In genomic region chr5:173396311-173396993, GRCh38 we compare ENCODE assay signal across 11 cellular contexts.
A peak's percentile ranks its signal among the peaks of the same experiment; 100 is the strongest.
DNase-seq lines count a peak whose midpoint lies in the region; ATAC-seq and TF ChIP-seq lines count a peak whose summit lies in the region.
"Had no signal": no experiment of that assay in that cellular context is flagged by ENCODE, and none has a peak within 500 bp of the region (broad histone marks: within the 10 kb centered on the region; RNA-seq: fewer than 3 reads in every experiment).

No MANE protein-coding gene starts in this region.

- H3K36me3 ChIP-seq in fibroblast of lung (ENCODE audit: control insufficient read depth, insufficient read depth, low read length) = no peaks in the 10 kb centered on the region
- H3K36me3 ChIP-seq: tibial nerve had no signal

- no peaks in the 10 kb centered on the region for H4K20me1 ChIP-seq in fibroblast of lung (ENCODE audit: control insufficient read depth, extremely low read depth, insufficient read depth, low read length)

- H3K27ac Mint-ChIP-seq in progenitor cell of endocrine pancreas (no peak overlapping the region), CD14-positive monocyte (peak overlapping the region in 3 of 7 donors; percentile 17 to 55 (median 47))

- no peak for ATAC-seq in HG03460 (IDR thresholded peaks at IDR 0.05; ENCODE audit: unreplicated experiment)

- H3K4me3 Mint-ChIP-seq in progenitor cell of endocrine pancreas (ENCODE audit: low read depth) = no peak overlapping the region
- H3K4me3 Mint-ChIP-seq in CD14-positive monocyte = peak overlapping the region in 1 of 2 donors; percentile 53
- H3K4me3 Mint-ChIP-seq: naive B cell had no signal

- H3K27ac ChIP-seq in fibroblast of lung (ENCODE audit: insufficient read depth, low read length) = no peak overlapping the region
- H3K27ac ChIP-seq: tibial nerve had no signal

- intact Hi-C loops in CD14-positive monocyte (cut with micrococcal nuclease) = no loop called here

- no peaks in the 10 kb centered on the region for H3K36me3 Mint-ChIP-seq in progenitor cell of endocrine pancreas (ENCODE audit: insufficient read depth)
- no peaks in the 10 kb centered on the region for H3K36me3 Mint-ChIP-seq in CD14-positive monocyte
- H3K36me3 Mint-ChIP-seq: naive B cell had no signal

- H3K4me1 Mint-ChIP-seq in progenitor cell of endocrine pancreas (ENCODE audit: low read depth) (no peaks in the 10 kb centered on the region), CD14-positive monocyte (peaks cover 31% of the 10 kb centered on the region)
- H3K4me1 Mint-ChIP-seq: naive B cell had no signal

- H3K9ac ChIP-seq in fibroblast of lung (ENCODE audit: insufficient read depth, low read length) = no peak overlapping the region

- H3K4me1 ChIP-seq in fibroblast of lung (ENCODE audit: control insufficient read depth, extremely low read depth, insufficient read depth, low read length) = no peaks in the 10 kb centered on the region
- H3K4me1 ChIP-seq: tibial nerve had no signal

- H3K4me2 ChIP-seq in fibroblast of lung (ENCODE audit: extremely low read depth, insufficient read depth, low read length) = no peak overlapping the region

- H3K27me3 Mint-ChIP-seq in progenitor cell of endocrine pancreas = peaks cover 7% of the 10 kb centered on the region
- peaks cover 2 to 3% (median 2%) of the 10 kb centered on the region in 3 donors for H3K27me3 Mint-ChIP-seq in CD14-positive monocyte (ENCODE audit: low read depth in 3 of 3)

- no peaks in the 10 kb centered on the region for H3K79me2 ChIP-seq in fibroblast of lung (ENCODE audit: control insufficient read depth, insufficient read depth, low read length)

- TF ChIP-seq CTCF in fibroblast of lung (conservative IDR thresholded peaks at IDR 0.05 in 1 of 2, IDR thresholded peaks at IDR 0.05 in 1 of 2; ENCODE audit: low read depth in 1 of 2, low read length in 2 of 2) = peak; percentile 4 to 23
- peak; percentile 43 for TF ChIP-seq CTCF in progenitor cell of endocrine pancreas (IDR thresholded peaks at IDR 0.05; ENCODE audit: unreplicated experiment)
- TF ChIP-seq CTCF in CD14-positive monocyte (IDR thresholded peaks at IDR 0.05) = no peak

- H3K9me3 Mint-ChIP-seq in progenitor cell of endocrine pancreas (ENCODE audit: low read depth) (peaks cover 6% of the 10 kb centered on the region), CD14-positive monocyte (peaks cover 10 to 26% (median 17%) of the 10 kb centered on the region in 7 donors)

- no peaks in the 10 kb centered on the region for H3K9me3 ChIP-seq in fibroblast of lung (ENCODE audit: control insufficient read depth, insufficient read depth, low read depth, low read length)

- H3K27me3 ChIP-seq in fibroblast of lung (ENCODE audit: control insufficient read depth, insufficient read depth, low read length) = no peaks in the 10 kb centered on the region
- H3K27me3 ChIP-seq: tibial nerve had no signal

- no peak overlapping the region for H3K4me3 ChIP-seq in fibroblast of lung (replicated peaks in 1 of 4; ENCODE audit: control extremely low read depth in 1 of 4, insufficient read depth in 1 of 4, low read depth in 3 of 4, low read length in 4 of 4)
- H3K4me3 ChIP-seq: tibial nerve had no signal

- DNase-seq in ELF-1 (ENCODE audit: low read depth, low spot score) = peak; percentile 69
- peak; percentile 11 for DNase-seq in NAMALWA (ENCODE audit: low spot score)
- DNase-seq in fibroblast of lung (ENCODE audit: low read depth in 2 of 2) = no peak
- no peak for DNase-seq in progenitor cell of endocrine pancreas (ENCODE audit: low spot score, unreplicated experiment)
- DNase-seq in NCI-H510A treated with DMSO at 0.1 percent for 48 hours (lab: John Stamatoyannopoulos, UW) = no peak
- DNase-seq in CD14-positive monocyte (ENCODE audit: low spot score) = no peak
- DNase-seq: naive B cell, NCI-H1694 treated with DMSO at 0.1 percent for 48 hours, SHP77 treated with DMSO at 0.1 percent for 48 hours had no signal

- no peak overlapping the region for H2AFZ ChIP-seq in fibroblast of lung (ENCODE audit: low read length)

Comparison
In these comparisons a context has a peak if more than half of its experiments do, and no peak if none do; other contexts are left out.
1. DNase-seq: peak in ELF-1 (single experiment) and NAMALWA (single experiment); none in fibroblast of lung (0 of 2), progenitor cell of endocrine pancreas (single experiment), NCI-H510A treated with DMSO at 0.1 percent for 48 hours (single experiment) and CD14-positive monocyte (single experiment).